In genomic region chr16:46954562-46954961, GRCh38 we compare ENCODE assay signal across 1 cellular context.
TF ChIP-seq lines count a peak whose summit lies in the region.

No MANE protein-coding gene starts in this region.

TF ChIP-seq in GM23338, 12 proteins besides CTCF, POLR2A, EP300 and RAD21:
- TF ChIP-seq ZNF462 (CRISPR knock-in tag; IDR thresholded peaks at IDR 0.05) (no peak), CREB1 (CRISPR knock-in tag; IDR thresholded peaks at IDR 0.05; ENCODE audit: low read depth) (no peak), POLR2AphosphoS5 (IDR thresholded peaks at IDR 0.05; ENCODE audit: low read depth) (no peak), ZNF114 (CRISPR knock-in tag; IDR thresholded peaks at IDR 0.05) (no peak), EZH2 (IDR thresholded peaks at IDR 0.05; ENCODE audit: low read depth, unreplicated experiment) (no peak), ZNF331 (CRISPR knock-in tag; IDR thresholded peaks at IDR 0.05; ENCODE audit: low read depth) (no peak), NANOG (IDR thresholded peaks at IDR 0.05; ENCODE audit: borderline replicate concordance) (no peak), STAT1 (IDR thresholded peaks at IDR 0.05; ENCODE audit: unreplicated experiment) (no peak), ETS1 (IDR thresholded peaks at IDR 0.05) (no peak), EZH2phosphoT487 (IDR thresholded peaks at IDR 0.05; ENCODE audit: unreplicated experiment) (no peak), JUNB (IDR thresholded peaks at IDR 0.05; ENCODE audit: unreplicated experiment) (no peak), REST (IDR thresholded peaks at IDR 0.05; ENCODE audit: unreplicated experiment) (no peak)
